In genomic region chr7:144384071-144384470, GRCh38 we compare ENCODE assay signal across 9 cellular contexts. TPM values are rescaled to one million over a fixed set of nuclear protein-coding genes. Genes with fewer than 3 reads are reported as not detected.
DNase-seq lines count a peak whose midpoint lies in the region; ATAC-seq, FAIRE-seq and TF ChIP-seq lines count a peak whose summit lies in the region.
"Had no signal": no experiment of that assay in that cellular context is flagged by ENCODE, and none has a peak within 500 bp of the region (broad histone marks: within the 10 kb centered on the region; RNA-seq: fewer than 3 reads in every experiment).

No MANE protein-coding gene starts in this region.

- H3K27ac ChIP-seq in colonic mucosa: peak overlapping the region; percentile 46
- H3K27ac ChIP-seq in small intestine (ENCODE audit: low read depth in 1 of 2, low read length in 1 of 2): peak overlapping the region; percentile 43 to 93
- no peak overlapping the region for H3K27ac ChIP-seq in WERI-Rb-1

- H3K9me3 ChIP-seq in colonic mucosa: no peaks in the 10 kb centered on the region
- H3K9me3 ChIP-seq in small intestine (ENCODE audit: control insufficient read depth, low read depth): no peaks in the 10 kb centered on the region
- no peaks in the 10 kb centered on the region for H3K9me3 ChIP-seq in WERI-Rb-1 (ENCODE audit: severe bottlenecking)

- ATAC-seq in GM19455 (IDR thresholded peaks at IDR 0.05; ENCODE audit: unreplicated experiment) (peak; percentile 56), HG03378 (IDR thresholded peaks at IDR 0.05; ENCODE audit: unreplicated experiment) (peak; percentile 69)

- intact Hi-C loops in colonic mucosa (cut with DNase I): no loop called here

- TF ChIP-seq CTCF in colonic mucosa (IDR thresholded peaks at IDR 0.05) (no peak), WERI-Rb-1 (IDR thresholded peaks at IDR 0.05; ENCODE audit: low read depth, low read length) (no peak)

- no peak for FAIRE-seq in small intestine (lab: Jason Lieb, UNC)

- DNase-seq in colonic mucosa (peak; percentile 46), small intestine (peak; percentile 94), WERI-Rb-1 (no peak), amygdala (lab: John Stamatoyannopoulos, UW) (no peak), NCI-H1417 treated with DMSO at 0.1 percent for 48 hours (lab: John Stamatoyannopoulos, UW) (no peak)
- no peak for DNase-seq in stimulated activated CD4-positive, alpha-beta T cell treated with anti-CD3 and anti-CD28 coated beads, Interleukin-2, amount 100 ng/mL, for 48 hours
- DNase-seq: NCI-H1092 had no signal

- H3K4me1 ChIP-seq in colonic mucosa (peaks cover 5% of the 10 kb centered on the region), small intestine (ENCODE audit: control insufficient read depth in 2 of 2, insufficient read depth in 1 of 2, low read depth in 1 of 2, low read length in 1 of 2) (no peaks in the 10 kb centered on the region)

- H3K36me3 ChIP-seq in colonic mucosa (no peaks in the 10 kb centered on the region), small intestine (ENCODE audit: control insufficient read depth in 2 of 2, insufficient read depth in 2 of 2, low read length in 2 of 2) (no peaks in the 10 kb centered on the region), WERI-Rb-1 (no peaks in the 10 kb centered on the region)

- H3K27me3 ChIP-seq in colonic mucosa (no peaks in the 10 kb centered on the region), small intestine (ENCODE audit: control insufficient read depth in 2 of 2, insufficient read depth in 2 of 2, low read length in 2 of 2) (no peaks in the 10 kb centered on the region), WERI-Rb-1 (ENCODE audit: insufficient read depth, low read depth, severe bottlenecking) (no peaks in the 10 kb centered on the region)

- no peak overlapping the region for H3K4me3 ChIP-seq in colonic mucosa
- H3K4me3 ChIP-seq in small intestine (ENCODE audit: low read depth in 1 of 2, low read length in 2 of 2): peak overlapping the region in 1 of 2 donors; percentile 24
- H3K4me3 ChIP-seq in WERI-Rb-1 (ENCODE audit: low read depth, low read length): no peak overlapping the region

- 4 to 48% (median 21%) methylated on average over 4 of the region's 4 CpGs for WGBS in small intestine, 3 donors

- peak overlapping the region in 1 of 2 donors; percentile 42 for H3K9ac ChIP-seq in colonic mucosa (ENCODE audit: low read depth in 2 of 2, low read length in 2 of 2)

RNA-seq across cellular contexts. Expression of gene NOBOX, which starts 19.4 kb away (rescaled TPM):
- not detected for total RNA-seq in colonic mucosa
- not detected for polyA plus RNA-seq in small intestine

RNA-seq across cellular contexts. Expression of gene ARHGEF5, which starts 28.9 kb away (rescaled TPM):
- total RNA-seq in colonic mucosa: 10 to 100 TPM; 67.1 to 83.6 TPM
- polyA plus RNA-seq in small intestine: 10 to 100 TPM; 15.6 to 35.8 (median 30.3) TPM

Comparison
In these comparisons a context has a peak if more than half of its experiments do, and no peak if none do; other contexts are left out.
1. DNase-seq: peak in colonic mucosa (single experiment) and small intestine (single experiment); none in WERI-Rb-1 (single experiment), amygdala (0 of 56), NCI-H1417 treated with DMSO at 0.1 percent for 48 hours (single experiment) and stimulated activated CD4-positive, alpha-beta T cell treated with anti-CD3 and anti-CD28 coated beads, Interleukin-2, amount 100 ng/mL, for 48 hours (0 of 2).